ENCODE assay signal across 2 cellular contexts in genomic region chr12:31321565-31322228, GRCh38.
TF ChIP-seq lines count a peak whose summit lies in the region.

No MANE protein-coding gene starts in this region.

TF ChIP-seq in SK-N-SH, 30 proteins besides CTCF, POLR2A, EP300 and RAD21 (continued from another document):
- TF ChIP-seq NRF1 (IDR thresholded peaks at IDR 0.05; ENCODE audit: low read depth, low read length) (no peak), TEAD4 (IDR thresholded peaks at IDR 0.05; ENCODE audit: borderline replicate concordance, insufficient read depth) (no peak), GATA2 (CRISPR knock-in tag; IDR thresholded peaks at IDR 0.05) (no peak), TCF12 (IDR thresholded peaks at IDR 0.05) (no peak), FOXM1 (IDR thresholded peaks at IDR 0.05; ENCODE audit: low read depth) (no peak), SIN3A (IDR thresholded peaks at IDR 0.05; ENCODE audit: borderline replicate concordance, low read depth, low read length) (no peak), RCOR1 (IDR thresholded peaks at IDR 0.05; ENCODE audit: low read length) (no peak), YY1 (IDR thresholded peaks at IDR 0.05; ENCODE audit: low read depth) (no peak), SMC3 (IDR thresholded peaks at IDR 0.05; ENCODE audit: low read depth, low read length) (no peak), MEF2A (IDR thresholded peaks at IDR 0.05; ENCODE audit: borderline replicate concordance, low read depth) (no peak), RXRA (IDR thresholded peaks at IDR 0.05; ENCODE audit: borderline replicate concordance, low read depth) (no peak)
- TF ChIP-seq, protein P1, sequence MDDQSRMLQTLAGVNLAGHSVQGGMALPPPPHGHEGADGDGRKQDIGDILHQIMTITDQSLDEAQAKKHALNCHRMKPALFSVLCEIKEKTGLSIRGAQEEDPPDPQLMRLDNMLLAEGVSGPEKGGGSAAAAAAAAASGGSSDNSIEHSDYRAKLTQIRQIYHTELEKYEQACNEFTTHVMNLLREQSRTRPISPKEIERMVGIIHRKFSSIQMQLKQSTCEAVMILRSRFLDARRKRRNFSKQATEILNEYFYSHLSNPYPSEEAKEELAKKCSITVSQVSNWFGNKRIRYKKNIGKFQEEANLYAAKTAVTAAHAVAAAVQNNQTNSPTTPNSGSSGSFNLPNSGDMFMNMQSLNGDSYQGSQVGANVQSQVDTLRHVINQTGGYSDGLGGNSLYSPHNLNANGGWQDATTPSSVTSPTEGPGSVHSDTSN (IDR thresholded peaks at IDR 0.05) = no peak
- TF ChIP-seq, protein P2, sequence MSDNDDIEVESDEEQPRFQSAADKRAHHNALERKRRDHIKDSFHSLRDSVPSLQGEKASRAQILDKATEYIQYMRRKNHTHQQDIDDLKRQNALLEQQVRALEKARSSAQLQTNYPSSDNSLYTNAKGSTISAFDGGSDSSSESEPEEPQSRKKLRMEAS (IDR thresholded peaks at IDR 0.05; ENCODE audit: low read depth) = no peak

TF ChIP-seq in SK-N-SH treated with all-trans-retinoic acid at 6 μM for 48 hours, 23 proteins besides CTCF, POLR2A, EP300 and RAD21 (continued from another document):
- TF ChIP-seq, protein P3, sequence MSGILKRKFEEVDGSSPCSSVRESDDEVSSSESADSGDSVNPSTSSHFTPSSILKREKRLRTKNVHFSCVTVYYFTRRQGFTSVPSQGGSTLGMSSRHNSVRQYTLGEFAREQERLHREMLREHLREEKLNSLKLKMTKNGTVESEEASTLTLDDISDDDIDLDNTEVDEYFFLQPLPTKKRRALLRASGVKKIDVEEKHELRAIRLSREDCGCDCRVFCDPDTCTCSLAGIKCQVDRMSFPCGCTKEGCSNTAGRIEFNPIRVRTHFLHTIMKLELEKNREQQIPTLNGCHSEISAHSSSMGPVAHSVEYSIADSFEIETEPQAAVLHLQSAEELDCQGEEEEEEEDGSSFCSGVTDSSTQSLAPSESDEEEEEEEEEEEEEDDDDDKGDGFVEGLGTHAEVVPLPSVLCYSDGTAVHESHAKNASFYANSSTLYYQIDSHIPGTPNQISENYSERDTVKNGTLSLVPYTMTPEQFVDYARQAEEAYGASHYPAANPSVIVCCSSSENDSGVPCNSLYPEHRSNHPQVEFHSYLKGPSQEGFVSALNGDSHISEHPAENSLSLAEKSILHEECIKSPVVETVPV (CRISPR knock-in tag; IDR thresholded peaks at IDR 0.05) = no peak
- TF ChIP-seq, protein P4, sequence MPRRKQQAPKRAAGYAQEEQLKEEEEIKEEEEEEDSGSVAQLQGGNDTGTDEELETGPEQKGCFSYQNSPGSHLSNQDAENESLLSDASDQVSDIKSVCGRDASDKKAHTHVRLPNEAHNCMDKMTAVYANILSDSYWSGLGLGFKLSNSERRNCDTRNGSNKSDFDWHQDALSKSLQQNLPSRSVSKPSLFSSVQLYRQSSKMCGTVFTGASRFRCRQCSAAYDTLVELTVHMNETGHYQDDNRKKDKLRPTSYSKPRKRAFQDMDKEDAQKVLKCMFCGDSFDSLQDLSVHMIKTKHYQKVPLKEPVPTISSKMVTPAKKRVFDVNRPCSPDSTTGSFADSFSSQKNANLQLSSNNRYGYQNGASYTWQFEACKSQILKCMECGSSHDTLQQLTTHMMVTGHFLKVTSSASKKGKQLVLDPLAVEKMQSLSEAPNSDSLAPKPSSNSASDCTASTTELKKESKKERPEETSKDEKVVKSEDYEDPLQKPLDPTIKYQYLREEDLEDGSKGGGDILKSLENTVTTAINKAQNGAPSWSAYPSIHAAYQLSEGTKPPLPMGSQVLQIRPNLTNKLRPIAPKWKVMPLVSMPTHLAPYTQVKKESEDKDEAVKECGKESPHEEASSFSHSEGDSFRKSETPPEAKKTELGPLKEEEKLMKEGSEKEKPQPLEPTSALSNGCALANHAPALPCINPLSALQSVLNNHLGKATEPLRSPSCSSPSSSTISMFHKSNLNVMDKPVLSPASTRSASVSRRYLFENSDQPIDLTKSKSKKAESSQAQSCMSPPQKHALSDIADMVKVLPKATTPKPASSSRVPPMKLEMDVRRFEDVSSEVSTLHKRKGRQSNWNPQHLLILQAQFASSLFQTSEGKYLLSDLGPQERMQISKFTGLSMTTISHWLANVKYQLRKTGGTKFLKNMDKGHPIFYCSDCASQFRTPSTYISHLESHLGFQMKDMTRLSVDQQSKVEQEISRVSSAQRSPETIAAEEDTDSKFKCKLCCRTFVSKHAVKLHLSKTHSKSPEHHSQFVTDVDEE (CRISPR knock-in tag; IDR thresholded peaks at IDR 0.05) = no peak
